ENCODE assay signal across 1 cellular context in genomic region chr6:37696220-37696840, GRCh38.
TF ChIP-seq lines count a peak whose summit lies in the region.

No MANE protein-coding gene starts in this region.

TF ChIP-seq in SK-N-SH treated with all-trans-retinoic acid at 6 μM for 48 hours, 23 proteins besides CTCF, POLR2A, EP300 and RAD21 (continued from another document):
- TF ChIP-seq PPARA (CRISPR knock-in tag; IDR thresholded peaks at IDR 0.05; ENCODE audit: borderline replicate concordance) (no peak), CSDC2 (CRISPR knock-in tag; IDR thresholded peaks at IDR 0.05) (no peak), OSR1 (CRISPR knock-in tag; IDR thresholded peaks at IDR 0.05) (no peak), TSHZ2 (CRISPR knock-in tag; IDR thresholded peaks at IDR 0.05) (no peak), ISL1 (CRISPR knock-in tag; IDR thresholded peaks at IDR 0.05) (no peak), RARB (CRISPR knock-in tag; IDR thresholded peaks at IDR 0.05) (no peak)
